In the genomic region with DNA sequence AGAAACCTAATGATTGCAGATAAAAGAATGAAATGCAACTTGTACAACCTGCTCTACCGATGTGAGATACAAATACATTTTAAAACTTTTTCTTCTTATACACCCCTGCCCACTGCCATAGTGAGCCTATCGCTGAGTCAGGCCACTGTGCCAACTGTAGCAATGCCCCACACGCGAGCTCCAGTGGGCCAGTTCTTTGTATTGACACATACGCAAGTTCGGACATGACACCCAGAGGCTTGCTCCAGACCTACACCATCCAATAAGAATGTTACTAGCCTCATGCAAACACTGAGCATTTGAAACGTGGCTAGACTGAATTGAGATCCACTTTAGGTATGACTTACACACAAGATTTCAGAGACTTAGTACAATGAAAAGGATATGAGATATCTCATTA, we compare ENCODE assay signal across 23 cellular contexts.
"Had no signal": no experiment of that assay in that cellular context is flagged by ENCODE, and none has a peak within 500 bp of the region (broad histone marks: within the 10 kb centered on the region; RNA-seq: fewer than 3 reads in every experiment).

No MANE protein-coding gene starts in this region.

- H3K27ac Mint-ChIP-seq: activated CD4-positive, alpha-beta T cell treated with anti-CD3 and anti-CD28 coated beads, Interleukin-2, amount 10 ng/mL, durations not matched to agents 7 days and 5 days; activated CD8-positive, alpha-beta memory T cell treated with anti-CD3 and anti-CD28 coated beads, Interleukin-2, amount 10 ng/mL, durations not matched to agents 7 days and 5 days; effector memory CD8-positive, alpha-beta T cell; nephron; T-helper 1 cell treated with Interleukin-12 subunit alpha and Interleukin-12 subunit beta and Interleukin-4 antibody, amounts not matched to agents 30 μg/mL and 1 μg/mL, for 36 hours had no signal

- H3K27me3 Mint-ChIP-seq: activated CD4-positive, alpha-beta T cell treated with anti-CD3 and anti-CD28 coated beads, Interleukin-2, amount 10 ng/mL, durations not matched to agents 7 days and 5 days; activated CD8-positive, alpha-beta memory T cell treated with anti-CD3 and anti-CD28 coated beads, Interleukin-2, amount 10 ng/mL, durations not matched to agents 7 days and 5 days; activated CD8-positive, alpha-beta T cell treated with anti-CD3 and anti-CD28 coated beads for 36 hours; activated naive CD8-positive, alpha-beta T cell treated with anti-CD3 and anti-CD28 coated beads for 36 hours; central memory CD8-positive, alpha-beta T cell; effector memory CD8-positive, alpha-beta T cell had no signal

- H3K27me3 ChIP-seq: colonic mucosa, dorsolateral prefrontal cortex, heart right ventricle, pancreas, right atrium auricular region, spleen, tibial artery had no signal

- H3K27ac ChIP-seq: colonic mucosa, dorsolateral prefrontal cortex, heart right ventricle, pancreas, psoas muscle, right atrium auricular region, spleen, tibial artery had no signal

- DNase-seq: activated CD4-positive, alpha-beta T cell treated with anti-CD3 and anti-CD28 coated beads, Interleukin-2, amount 10 ng/mL, durations not matched to agents 7 days and 5 days; activated CD8-positive, alpha-beta memory T cell treated with anti-CD3 and anti-CD28 coated beads, Interleukin-2, amount 10 ng/mL, durations not matched to agents 7 days and 5 days; activated CD8-positive, alpha-beta T cell treated with anti-CD3 and anti-CD28 coated beads for 36 hours; activated naive CD8-positive, alpha-beta T cell treated with anti-CD3 and anti-CD28 coated beads for 36 hours; colonic mucosa; dorsolateral prefrontal cortex; effector memory CD8-positive, alpha-beta T cell; heart right ventricle; islet precursor cell; left cardiac atrium; mesenchymal stem cell; pancreas; psoas muscle; spleen; stimulated activated CD4-positive, alpha-beta T cell treated with anti-CD3 and anti-CD28 coated beads, Interleukin-4, amount 100 ng/mL, for 1 hour; stimulated activated naive CD8-positive, alpha-beta T cell treated with anti-CD3 and anti-CD28 coated beads, Interleukin-15, Interleukin-2, amounts not matched to agents 100 U/mL and 50 U/mL, for 24 hours; tibial artery had no signal

- H3K9me3 ChIP-seq: colonic mucosa, heart right ventricle, pancreas, psoas muscle, right atrium auricular region, spleen, tibial artery had no signal

- H3K9me3 Mint-ChIP-seq: activated CD4-positive, alpha-beta T cell treated with anti-CD3 and anti-CD28 coated beads, Interleukin-2, amount 10 ng/mL, durations not matched to agents 7 days and 5 days; activated CD8-positive, alpha-beta T cell treated with anti-CD3 and anti-CD28 coated beads for 36 hours; activated naive CD8-positive, alpha-beta T cell treated with anti-CD3 and anti-CD28 coated beads for 36 hours; central memory CD8-positive, alpha-beta T cell; effector memory CD8-positive, alpha-beta T cell; nephron; T-helper 1 cell treated with Interleukin-12 subunit alpha and Interleukin-12 subunit beta and Interleukin-4 antibody, amounts not matched to agents 30 μg/mL and 1 μg/mL, for 36 hours had no signal

- ATAC-seq: effector memory CD8-positive, alpha-beta T cell; heart right ventricle; left cardiac atrium; pancreas; psoas muscle had no signal

- H3K4me3 ChIP-seq: colonic mucosa, dorsolateral prefrontal cortex, heart right ventricle, pancreas, psoas muscle, right atrium auricular region, spleen, tibial artery had no signal

- H3K36me3 ChIP-seq: colonic mucosa, heart right ventricle, pancreas, right atrium auricular region, tibial artery had no signal

- FAIRE-seq: astrocyte, endothelial cell of umbilical vein, pancreas had no signal

- H3K4me1 ChIP-seq: colonic mucosa, pancreas, psoas muscle had no signal

- H3K4me3 Mint-ChIP-seq: activated CD4-positive, alpha-beta T cell treated with anti-CD3 and anti-CD28 coated beads, Interleukin-2, amount 10 ng/mL, durations not matched to agents 7 days and 5 days; activated CD8-positive, alpha-beta memory T cell treated with anti-CD3 and anti-CD28 coated beads, Interleukin-2, amount 10 ng/mL, durations not matched to agents 7 days and 5 days; activated CD8-positive, alpha-beta T cell treated with anti-CD3 and anti-CD28 coated beads for 36 hours; activated naive CD8-positive, alpha-beta T cell treated with anti-CD3 and anti-CD28 coated beads for 36 hours; central memory CD8-positive, alpha-beta T cell; effector memory CD8-positive, alpha-beta T cell; nephron; T-helper 1 cell treated with Interleukin-12 subunit alpha and Interleukin-12 subunit beta and Interleukin-4 antibody, amounts not matched to agents 30 μg/mL and 1 μg/mL, for 36 hours had no signal
